Comparison of ENCODE assay signal across 14 cellular contexts in genomic region chr3:136385457-136385856, GRCh38.
A peak's percentile ranks its signal among the peaks of the same experiment; 100 is the strongest.
DNase-seq lines count a peak whose midpoint lies in the region; ATAC-seq and TF ChIP-seq lines count a peak whose summit lies in the region.
"Had no signal": no experiment of that assay in that cellular context is flagged by ENCODE, and none has a peak within 500 bp of the region (broad histone marks: within the 10 kb centered on the region; RNA-seq: fewer than 3 reads in every experiment).

No MANE protein-coding gene starts in this region.

- no peak overlapping the region for H3K4me3 ChIP-seq in right atrium auricular region

- H3K4me1 ChIP-seq in right atrium auricular region, result no peaks in the 10 kb centered on the region

- H3K27me3 Mint-ChIP-seq in activated naive CD4-positive, alpha-beta T cell treated with anti-CD3 and anti-CD28 coated beads, Interleukin-2, amount 10 ng/mL, durations not matched to agents 7 days and 5 days, result no peaks in the 10 kb centered on the region
- H3K27me3 Mint-ChIP-seq: T-cell had no signal

- H3K27me3 ChIP-seq in right atrium auricular region, result no peaks in the 10 kb centered on the region

- no peaks in the 10 kb centered on the region for H3K36me3 ChIP-seq in right atrium auricular region

- H3K9me3 ChIP-seq in right atrium auricular region, result no peaks in the 10 kb centered on the region

- H3K27ac ChIP-seq in right atrium auricular region, result no peak overlapping the region
- H3K27ac ChIP-seq: HL-60 had no signal

- TF ChIP-seq CTCF in right atrium auricular region (IDR thresholded peaks at IDR 0.05), result no peak

- H3K4me3 Mint-ChIP-seq in activated naive CD4-positive, alpha-beta T cell treated with anti-CD3 and anti-CD28 coated beads, Interleukin-2, amount 10 ng/mL, durations not matched to agents 7 days and 5 days, result no peak overlapping the region
- H3K4me3 Mint-ChIP-seq: T-cell had no signal

- no peak for DNase-seq in activated naive CD4-positive, alpha-beta T cell treated with anti-CD3 and anti-CD28 coated beads, Interleukin-2, amount 10 ng/mL, durations not matched to agents 7 days and 5 days
- no peak for DNase-seq in activated naive CD4-positive, alpha-beta T cell treated with Interleukin-2 at 50 U/mL for 16 hours
- DNase-seq in NCI-H1105 (lab: John Stamatoyannopoulos, UW) (no peak), germinal center (ENCODE audit: low spot score) (no peak), NCI-H226 (no peak), right atrium auricular region (ENCODE audit: low spot score) (no peak)
- DNase-seq: activated CD4-positive, alpha-beta T cell treated with anti-CD3 and anti-CD28 coated beads for 48 hours; activated effector memory CD4-positive, alpha-beta T cell treated with Interleukin-2 at 50 U/mL for 16 hours; COR-L47; nucleus accumbens; T-cell had no signal

- peak; percentile 76 for ATAC-seq in GM21515 (IDR thresholded peaks at IDR 0.05; ENCODE audit: unreplicated experiment)
- ATAC-seq in HG03159 (IDR thresholded peaks at IDR 0.05; ENCODE audit: unreplicated experiment), result peak; percentile 97
- ATAC-seq: T-cell had no signal

- CTCF ChIA-PET in activated naive CD4-positive, alpha-beta T cell treated with anti-CD3 and anti-CD28 coated beads, Interleukin-2, amount 10 ng/mL, durations not matched to agents 7 days and 5 days (lab: Charles Lee), result interaction anchor here (0.6 to 1.1 kb wide), 2 partner anchors 162 to 364 kb away, joined by 3 to 4 read pairs; no protein-coding TSS in a partner anchor

- peaks cover 11% of the 10 kb centered on the region for H3K4me1 Mint-ChIP-seq in activated naive CD4-positive, alpha-beta T cell treated with anti-CD3 and anti-CD28 coated beads, Interleukin-2, amount 10 ng/mL, durations not matched to agents 7 days and 5 days
- H3K4me1 Mint-ChIP-seq: T-cell had no signal

- H3K27ac Mint-ChIP-seq in activated naive CD4-positive, alpha-beta T cell treated with anti-CD3 and anti-CD28 coated beads, Interleukin-2, amount 10 ng/mL, durations not matched to agents 7 days and 5 days, result peak overlapping the region; percentile 4
- H3K27ac Mint-ChIP-seq: T-cell had no signal

- H3K36me3 Mint-ChIP-seq in activated naive CD4-positive, alpha-beta T cell treated with anti-CD3 and anti-CD28 coated beads, Interleukin-2, amount 10 ng/mL, durations not matched to agents 7 days and 5 days, result peaks cover 6% of the 10 kb centered on the region

- H3K9me3 Mint-ChIP-seq in activated naive CD4-positive, alpha-beta T cell treated with anti-CD3 and anti-CD28 coated beads, Interleukin-2, amount 10 ng/mL, durations not matched to agents 7 days and 5 days, result no peaks in the 10 kb centered on the region
- H3K9me3 Mint-ChIP-seq: T-cell had no signal
